Comparison of ENCODE assay signal across 2 cellular contexts in the genomic region with DNA sequence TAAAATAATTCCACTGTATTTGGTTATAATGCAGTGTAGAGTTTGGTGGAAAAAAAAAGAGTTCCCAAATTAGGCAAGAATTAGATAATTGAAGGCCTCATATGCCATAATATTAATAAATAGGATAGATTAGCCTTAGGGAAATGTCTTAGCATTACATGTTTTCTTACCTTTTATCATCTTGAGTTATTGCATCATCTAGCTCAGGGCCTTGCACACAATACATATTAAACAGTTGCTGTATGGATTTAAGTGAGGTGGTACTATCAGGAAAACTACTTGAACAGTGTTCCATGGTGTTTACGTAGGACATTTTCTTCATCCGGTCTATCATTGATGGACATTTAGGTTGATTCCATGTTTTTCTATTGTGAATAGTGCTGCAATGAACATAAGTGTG.
TF ChIP-seq lines count a peak whose summit lies in the region.

No MANE protein-coding gene starts in this region.

TF ChIP-seq in HepG2, 621 proteins besides CTCF, POLR2A, EP300 and RAD21:
- TF ChIP-seq ZNF143 (CRISPR knock-in tag; IDR thresholded peaks at IDR 0.05), result no peak
- 0 out of 2 replicates have a peak, but pooled peaks have one; percentile 7 for TF ChIP-seq ATF7 (IDR thresholded peaks at IDR 0.05)
- TF ChIP-seq ATF7 (CRISPR knock-in tag; IDR thresholded peaks at IDR 0.05), result no peak
- TF ChIP-seq CEBPB (IDR thresholded peaks at IDR 0.05; ENCODE audit: borderline replicate concordance, low read depth, low read length), result peak; percentile 58; the same call in 1 of the 2 replicates

TF ChIP-seq in K562, 482 proteins besides CTCF, POLR2A, EP300 and RAD21:
- TF ChIP-seq, protein P1, sequence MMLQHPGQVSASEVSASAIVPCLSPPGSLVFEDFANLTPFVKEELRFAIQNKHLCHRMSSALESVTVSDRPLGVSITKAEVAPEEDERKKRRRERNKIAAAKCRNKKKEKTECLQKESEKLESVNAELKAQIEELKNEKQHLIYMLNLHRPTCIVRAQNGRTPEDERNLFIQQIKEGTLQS (IDR thresholded peaks at IDR 0.05), result peak; percentile 29; the same call in 1 of the 2 replicates
- TF ChIP-seq, protein P1 (CRISPR knock-in tag; conservative IDR thresholded peaks at IDR 0.05), result no peak
- TF ChIP-seq ZNF668 (CRISPR knock-in tag; IDR thresholded peaks at IDR 0.05), result no peak
- no peak for TF ChIP-seq CEBPG (CRISPR knock-in tag; IDR thresholded peaks at IDR 0.05)
- TF ChIP-seq CEBPG (tag; conservative IDR thresholded peaks at IDR 0.05 in 1 of 2, IDR thresholded peaks at IDR 0.05 in 1 of 2), result peak in 1 of 2 experiments; percentile 64; a peak in 2 of 4 replicates
- peak; percentile 23; the same call in 1 of the 2 replicates for TF ChIP-seq CEBPB (tag; IDR thresholded peaks at IDR 0.05)
- no peak for TF ChIP-seq TARDBP (IDR thresholded peaks at IDR 0.05)
